8 cellular contexts compared by ENCODE assay signal in genomic region chr10:92592761-92593552, GRCh38. TPM values are rescaled to one million over a fixed set of nuclear protein-coding genes. Genes with fewer than 3 reads are reported as not detected.
DNase-seq lines count a peak whose midpoint lies in the region; ATAC-seq and TF ChIP-seq lines count a peak whose summit lies in the region.

TSS of gene KIF11 (plus strand) at chr10:92593130. CDS start at chr10:92593376, 246 bp downstream.

- H3K27ac Mint-ChIP-seq in natural killer cell treated with Interleukin-12 subunit alpha and Interleukin-12 subunit beta and Interleukin-15 and Interleukin-18, amount 100 ng/mL, for 72 hours: peak within 1 kb of the TSS; percentile 97 to 100

- peaks cover 27 to 40% of the 10 kb centered on the region in 2 donors for H3K4me1 Mint-ChIP-seq in natural killer cell treated with Interleukin-12 subunit alpha and Interleukin-12 subunit beta and Interleukin-15 and Interleukin-18, amount 100 ng/mL, for 72 hours (ENCODE audit: low read depth in 2 of 2)

- 0 out of 2 replicates have a peak, but pooled peaks cover 3% of the 10 kb centered on the region for H3F3A ChIP-seq in Loucy (ENCODE audit: low read depth)

- peak; percentile 95 for TF ChIP-seq POLR2A in Raji (IDR thresholded peaks at IDR 0.05; ENCODE audit: insufficient read depth, low read depth, low read length)

- no peaks in the 10 kb centered on the region for H3K9me2 ChIP-seq in Loucy (replicated peaks; ENCODE audit: low read depth, low read length)

- TF ChIP-seq CTCF in Loucy (conservative IDR thresholded peaks at IDR 0.05; ENCODE audit: low read length) (0 out of 2 replicates have a peak, but pooled peaks have one; percentile 15), fibroblast of pulmonary artery (IDR thresholded peaks at IDR 0.05; ENCODE audit: low read length, missing control alignments) (no peak)

- peaks cover 29% of the 10 kb centered on the region for H4K20me1 ChIP-seq in Loucy (ENCODE audit: insufficient read depth, low read length, poor library complexity, severe bottlenecking)

- no peaks in the 10 kb centered on the region for H3K9me3 Mint-ChIP-seq in natural killer cell treated with Interleukin-12 subunit alpha and Interleukin-12 subunit beta and Interleukin-15 and Interleukin-18, amount 100 ng/mL, for 72 hours

- peak within 1 kb of the TSS; percentile 99 for H3K4me2 ChIP-seq in Loucy (ENCODE audit: low read depth, low read length, poor library complexity, severe bottlenecking)

- H3K4me3 ChIP-seq in Loucy (ENCODE audit: low read length, poor library complexity, severe bottlenecking): peak within 1 kb of the TSS; percentile 84
- H3K4me3 ChIP-seq in fibroblast of pulmonary artery (replicated peaks; ENCODE audit: low read depth, low read length): peak within 1 kb of the TSS; percentile 90

- peak; percentile 93 to 96 for ATAC-seq in natural killer cell treated with Interleukin-12 subunit alpha and Interleukin-12 subunit beta and Interleukin-15 and Interleukin-18, amount 100 ng/mL, for 72 hours
- peak; percentile 90 for ATAC-seq in stimulated activated naive CD8-positive, alpha-beta T cell treated with anti-CD3 and anti-CD28 coated beads, Interleukin-15, Interleukin-2, amounts not matched to agents 100 U/mL and 50 U/mL, for 24 hours

- H3K36me3 ChIP-seq in Loucy (ENCODE audit: insufficient read depth, low read length): no peaks in the 10 kb centered on the region

- H3K9ac ChIP-seq in Loucy (ENCODE audit: low read depth, low read length, poor library complexity, severe bottlenecking): peak within 1 kb of the TSS; percentile 87

- no peaks in the 10 kb centered on the region for H3K27me3 ChIP-seq in Loucy (ENCODE audit: insufficient read depth, low read length, poor library complexity, severe bottlenecking)

- no peaks in the 10 kb centered on the region for H3K27me3 Mint-ChIP-seq in natural killer cell treated with Interleukin-12 subunit alpha and Interleukin-12 subunit beta and Interleukin-15 and Interleukin-18, amount 100 ng/mL, for 72 hours

- DNase-seq in EH (ENCODE audit: low read depth) (peak; percentile 98), H4 (ENCODE audit: low spot score) (peak; percentile 95), fibroblast of pulmonary artery (ENCODE audit: low read depth) (peak; percentile 97)
- peak; percentile 91 for DNase-seq in activated T-helper 9 cell treated with anti-CD3 and anti-CD28 coated beads, Interleukin-2, amount 50 U/mL, for 16 hours (ENCODE audit: low read depth)
- peak; percentile 97 for DNase-seq in natural killer cell treated with Interleukin-12 subunit alpha and Interleukin-12 subunit beta and Interleukin-15 and Interleukin-18, amount 100 ng/mL, for 72 hours (ENCODE audit: low spot score)
- peak; percentile 98 for DNase-seq in stimulated activated naive CD8-positive, alpha-beta T cell treated with anti-CD3 and anti-CD28 coated beads, Interleukin-15, Interleukin-2, amounts not matched to agents 100 U/mL and 50 U/mL, for 24 hours

- H3K9me3 ChIP-seq in Loucy (ENCODE audit: insufficient read depth, low read depth, low read length): no peaks in the 10 kb centered on the region

- H3K36me3 Mint-ChIP-seq in natural killer cell treated with Interleukin-12 subunit alpha and Interleukin-12 subunit beta and Interleukin-15 and Interleukin-18, amount 100 ng/mL, for 72 hours: no peaks in the 10 kb centered on the region

- H2AFZ ChIP-seq in Loucy (ENCODE audit: low read length): peak within 1 kb of the TSS; percentile 89

- H3K79me2 ChIP-seq in Loucy (ENCODE audit: insufficient read depth, low read length): peaks cover 58% of the 10 kb centered on the region

- H3K4me3 Mint-ChIP-seq in natural killer cell treated with Interleukin-12 subunit alpha and Interleukin-12 subunit beta and Interleukin-15 and Interleukin-18, amount 100 ng/mL, for 72 hours: peak within 1 kb of the TSS; percentile 98

- H3K4me1 ChIP-seq in Loucy (ENCODE audit: insufficient read depth, low read length, poor library complexity, severe bottlenecking): peaks cover 37% of the 10 kb centered on the region

RNA-seq across cellular contexts. Expression of gene KIF11, which starts in this region (rescaled TPM):
- total RNA-seq in H4 (2014; rRNA removed; shearing (Covaris generic)): 37.5 and 42.6 TPM in 2 replicates
- total RNA-seq in natural killer cell treated with Interleukin-12 subunit alpha and Interleukin-12 subunit beta and Interleukin-15 and Interleukin-18, amount 100 ng/mL, for 72 hours: 10 to 100 TPM; 25.6 to 42.2 TPM

Comparison
In these comparisons a context has a peak if more than half of its experiments do, and no peak if none do; other contexts are left out.
1. Peak in every context shown above with its lines: DNase-seq, ATAC-seq and H3K4me3 ChIP-seq.